1 cellular context compared by ENCODE assay signal in the genomic region with DNA sequence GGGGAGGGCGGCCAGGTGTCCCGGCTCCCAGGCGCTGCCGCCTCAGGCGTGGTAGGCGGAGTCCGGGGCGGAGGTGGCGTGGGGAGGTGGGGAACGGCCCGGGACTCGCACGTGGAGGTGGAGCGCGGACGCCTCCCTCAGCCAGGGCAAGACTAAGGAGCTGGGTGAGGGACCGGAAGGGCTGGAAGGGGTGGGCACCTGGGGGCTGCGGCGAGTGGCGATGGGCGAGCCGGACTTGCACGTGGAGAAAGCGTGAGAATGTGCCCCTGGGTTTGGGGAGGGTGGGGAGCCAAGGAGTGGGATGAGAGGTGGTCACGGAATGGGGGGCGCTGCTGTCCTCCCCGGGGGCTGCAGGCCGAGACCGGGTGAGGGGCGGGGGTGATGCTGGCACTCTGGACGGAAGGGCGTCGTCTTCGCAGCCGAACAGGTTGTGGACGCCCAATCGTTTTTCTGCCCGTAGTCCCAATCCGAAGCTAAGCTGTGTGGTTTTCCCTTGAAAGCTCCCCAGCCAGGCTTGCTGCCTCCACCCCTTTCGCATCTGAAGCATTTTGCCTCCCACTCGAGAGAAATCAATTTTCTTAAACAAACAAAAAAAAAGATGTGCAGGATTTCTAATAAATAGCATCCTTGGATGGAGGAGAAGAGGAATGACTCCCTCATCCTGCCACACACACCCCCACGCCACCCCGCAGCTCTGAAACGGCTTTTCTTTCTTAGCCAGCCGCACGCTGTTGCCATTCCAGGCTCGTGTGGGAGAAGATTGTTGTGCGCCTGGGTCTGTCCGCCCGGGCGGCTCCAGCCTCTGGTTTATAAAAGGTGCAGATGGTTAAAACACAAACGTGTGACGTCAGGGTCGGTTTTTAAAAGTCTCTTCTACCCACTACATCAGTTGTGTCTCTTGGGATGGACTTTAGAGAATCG.
TF ChIP-seq lines count a peak whose summit lies in the region.

No MANE protein-coding gene starts in this region.

TF ChIP-seq in WTC11, 78 proteins besides CTCF, POLR2A, EP300 and RAD21 (continued from another document and continues in another):
- 0 out of 2 replicates have a peak, but pooled peaks have one; percentile 21 for TF ChIP-seq ZNF512 (CRISPR knock-in tag; IDR thresholded peaks at IDR 0.05; ENCODE audit: borderline replicate concordance)
- TF ChIP-seq ZNF219 (CRISPR knock-in tag; IDR thresholded peaks at IDR 0.05; ENCODE audit: borderline replicate concordance), result 0 out of 2 replicates have a peak, but pooled peaks have one; percentile 74
- no peak for TF ChIP-seq RORB (CRISPR knock-in tag; IDR thresholded peaks at IDR 0.05)
- TF ChIP-seq PREB (CRISPR knock-in tag; IDR thresholded peaks at IDR 0.05; ENCODE audit: borderline replicate concordance), result peak; percentile 49; the same call in 1 of the 2 replicates
- TF ChIP-seq, protein P1, sequence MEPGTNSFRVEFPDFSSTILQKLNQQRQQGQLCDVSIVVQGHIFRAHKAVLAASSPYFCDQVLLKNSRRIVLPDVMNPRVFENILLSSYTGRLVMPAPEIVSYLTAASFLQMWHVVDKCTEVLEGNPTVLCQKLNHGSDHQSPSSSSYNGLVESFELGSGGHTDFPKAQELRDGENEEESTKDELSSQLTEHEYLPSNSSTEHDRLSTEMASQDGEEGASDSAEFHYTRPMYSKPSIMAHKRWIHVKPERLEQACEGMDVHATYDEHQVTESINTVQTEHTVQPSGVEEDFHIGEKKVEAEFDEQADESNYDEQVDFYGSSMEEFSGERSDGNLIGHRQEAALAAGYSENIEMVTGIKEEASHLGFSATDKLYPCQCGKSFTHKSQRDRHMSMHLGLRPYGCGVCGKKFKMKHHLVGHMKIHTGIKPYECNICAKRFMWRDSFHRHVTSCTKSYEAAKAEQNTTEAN (CRISPR knock-in tag; IDR thresholded peaks at IDR 0.05), result peak; percentile 77
- no peak for TF ChIP-seq ZNF416 (CRISPR knock-in tag; IDR thresholded peaks at IDR 0.05)
- TF ChIP-seq SP1 (CRISPR knock-in tag; conservative IDR thresholded peaks at IDR 0.05), result peak; percentile 74
- TF ChIP-seq RELA (CRISPR knock-in tag; IDR thresholded peaks at IDR 0.05; ENCODE audit: borderline replicate concordance), result no peak; the same call in 1 of the 2 replicates
- peak; percentile 76; the same call in 1 of the 2 replicates for TF ChIP-seq SMAD3 (CRISPR knock-in tag; IDR thresholded peaks at IDR 0.05; ENCODE audit: borderline replicate concordance)
- no peak for TF ChIP-seq ELF4 (CRISPR knock-in tag; IDR thresholded peaks at IDR 0.05; ENCODE audit: low read depth)
- no peak for TF ChIP-seq JAZF1 (CRISPR knock-in tag; IDR thresholded peaks at IDR 0.05)
- peak; percentile 91 for TF ChIP-seq NFE2L1 (CRISPR knock-in tag; IDR thresholded peaks at IDR 0.05)
- TF ChIP-seq, protein P2, sequence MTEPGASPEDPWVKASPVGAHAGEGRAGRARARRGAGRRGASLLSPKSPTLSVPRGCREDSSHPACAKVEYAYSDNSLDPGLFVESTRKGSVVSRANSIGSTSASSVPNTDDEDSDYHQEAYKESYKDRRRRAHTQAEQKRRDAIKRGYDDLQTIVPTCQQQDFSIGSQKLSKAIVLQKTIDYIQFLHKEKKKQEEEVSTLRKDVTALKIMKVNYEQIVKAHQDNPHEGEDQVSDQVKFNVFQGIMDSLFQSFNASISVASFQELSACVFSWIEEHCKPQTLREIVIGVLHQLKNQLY (CRISPR knock-in tag; IDR thresholded peaks at IDR 0.05), result no peak
- no peak for TF ChIP-seq IRF2 (CRISPR knock-in tag; IDR thresholded peaks at IDR 0.05; ENCODE audit: borderline replicate concordance, low read depth)
- no peak for TF ChIP-seq NR3C1 (CRISPR knock-in tag; conservative IDR thresholded peaks at IDR 0.05; ENCODE audit: low read depth)
- no peak for TF ChIP-seq PRRX2 (CRISPR knock-in tag; IDR thresholded peaks at IDR 0.05)
- TF ChIP-seq CBFB (CRISPR knock-in tag; IDR thresholded peaks at IDR 0.05; ENCODE audit: low read depth), result no peak
- peak; percentile 46; the same call in 1 of the 2 replicates for TF ChIP-seq ZNF232 (CRISPR knock-in tag; IDR thresholded peaks at IDR 0.05)
- no peak; the same call in none of the 2 replicates for TF ChIP-seq FOXK1 (CRISPR knock-in tag; IDR thresholded peaks at IDR 0.05)
- TF ChIP-seq, protein P3, sequence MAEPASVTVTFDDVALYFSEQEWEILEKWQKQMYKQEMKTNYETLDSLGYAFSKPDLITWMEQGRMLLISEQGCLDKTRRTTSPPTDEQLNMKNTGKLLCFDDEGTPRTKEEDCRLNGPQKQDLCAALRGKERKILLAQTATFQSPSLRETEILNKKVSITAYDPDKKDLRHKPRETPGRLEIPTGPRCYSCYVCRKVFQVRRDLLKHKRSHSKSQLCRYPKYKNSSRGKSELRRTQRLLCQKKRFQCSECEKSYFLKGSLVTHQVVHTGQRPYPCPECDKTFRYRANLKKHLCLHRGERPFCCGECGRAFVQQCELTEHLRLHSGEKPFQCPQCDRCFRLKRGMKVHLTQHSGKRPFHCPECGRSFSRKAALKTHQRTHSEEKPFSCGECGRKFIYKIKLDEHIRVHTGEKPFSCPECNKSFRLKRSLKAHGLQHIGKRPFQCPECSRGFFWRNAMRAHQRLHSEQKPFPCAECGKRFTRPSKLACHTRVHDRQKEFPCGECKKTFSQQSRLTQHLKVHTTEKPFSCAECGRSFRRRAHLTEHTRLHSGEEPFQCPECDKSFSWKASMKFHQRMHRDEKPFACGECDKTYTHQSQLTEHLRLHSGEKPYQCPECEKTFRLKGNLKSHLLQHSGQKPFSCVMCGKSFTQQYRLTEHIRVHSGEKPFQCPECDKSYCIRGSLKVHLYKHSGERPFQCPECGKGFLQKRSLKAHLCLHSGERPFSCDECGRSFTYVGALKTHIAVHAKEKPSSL (CRISPR knock-in tag; conservative IDR thresholded peaks at IDR 0.05), result no peak
- no peak for TF ChIP-seq SMAD4 (CRISPR knock-in tag; IDR thresholded peaks at IDR 0.05)
- TF ChIP-seq ESRRA (CRISPR knock-in tag; IDR thresholded peaks at IDR 0.05; ENCODE audit: borderline replicate concordance), result peak; percentile 69; the same call in 1 of the 2 replicates
- TF ChIP-seq, protein P4, sequence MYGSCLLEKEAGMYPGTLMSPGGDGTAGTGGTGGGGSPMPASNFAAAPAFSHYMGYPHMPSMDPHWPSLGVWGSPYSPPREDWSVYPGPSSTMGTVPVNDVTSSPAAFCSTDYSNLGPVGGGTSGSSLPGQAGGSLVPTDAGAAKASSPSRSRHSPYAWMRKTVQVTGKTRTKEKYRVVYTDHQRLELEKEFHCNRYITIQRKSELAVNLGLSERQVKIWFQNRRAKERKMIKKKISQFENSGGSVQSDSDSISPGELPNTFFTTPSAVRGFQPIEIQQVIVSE (CRISPR knock-in tag; IDR thresholded peaks at IDR 0.05; ENCODE audit: borderline replicate concordance), result no peak
- no peak for TF ChIP-seq ZNF138 (CRISPR knock-in tag; conservative IDR thresholded peaks at IDR 0.05)
- TF ChIP-seq MAX (CRISPR knock-in tag; IDR thresholded peaks at IDR 0.05), result peak; percentile 91
- TF ChIP-seq ATF6 (CRISPR knock-in tag; IDR thresholded peaks at IDR 0.05), result no peak
- no peak for TF ChIP-seq ZNF671 (CRISPR knock-in tag; IDR thresholded peaks at IDR 0.05)
- TF ChIP-seq FOXJ3 (CRISPR knock-in tag; IDR thresholded peaks at IDR 0.05; ENCODE audit: borderline replicate concordance), result no peak
- TF ChIP-seq NFATC4 (CRISPR knock-in tag; IDR thresholded peaks at IDR 0.05), result no peak
- TF ChIP-seq, protein P5, sequence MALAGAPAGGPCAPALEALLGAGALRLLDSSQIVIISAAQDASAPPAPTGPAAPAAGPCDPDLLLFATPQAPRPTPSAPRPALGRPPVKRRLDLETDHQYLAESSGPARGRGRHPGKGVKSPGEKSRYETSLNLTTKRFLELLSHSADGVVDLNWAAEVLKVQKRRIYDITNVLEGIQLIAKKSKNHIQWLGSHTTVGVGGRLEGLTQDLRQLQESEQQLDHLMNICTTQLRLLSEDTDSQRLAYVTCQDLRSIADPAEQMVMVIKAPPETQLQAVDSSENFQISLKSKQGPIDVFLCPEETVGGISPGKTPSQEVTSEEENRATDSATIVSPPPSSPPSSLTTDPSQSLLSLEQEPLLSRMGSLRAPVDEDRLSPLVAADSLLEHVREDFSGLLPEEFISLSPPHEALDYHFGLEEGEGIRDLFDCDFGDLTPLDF (CRISPR knock-in tag; IDR thresholded peaks at IDR 0.05), result 0 out of 2 replicates have a peak, but pooled peaks have one; percentile 43
- TF ChIP-seq E2F4 (CRISPR knock-in tag; IDR thresholded peaks at IDR 0.05; ENCODE audit: borderline replicate concordance, low read depth), result peak; percentile 68
- no peak for TF ChIP-seq SOX15 (CRISPR knock-in tag; IDR thresholded peaks at IDR 0.05)
- no peak for TF ChIP-seq EMX1 (CRISPR knock-in tag; IDR thresholded peaks at IDR 0.05)
- TF ChIP-seq ETV6 (CRISPR knock-in tag; IDR thresholded peaks at IDR 0.05), result peak; percentile 69; the same call in 1 of the 2 replicates
- TF ChIP-seq, protein P6, sequence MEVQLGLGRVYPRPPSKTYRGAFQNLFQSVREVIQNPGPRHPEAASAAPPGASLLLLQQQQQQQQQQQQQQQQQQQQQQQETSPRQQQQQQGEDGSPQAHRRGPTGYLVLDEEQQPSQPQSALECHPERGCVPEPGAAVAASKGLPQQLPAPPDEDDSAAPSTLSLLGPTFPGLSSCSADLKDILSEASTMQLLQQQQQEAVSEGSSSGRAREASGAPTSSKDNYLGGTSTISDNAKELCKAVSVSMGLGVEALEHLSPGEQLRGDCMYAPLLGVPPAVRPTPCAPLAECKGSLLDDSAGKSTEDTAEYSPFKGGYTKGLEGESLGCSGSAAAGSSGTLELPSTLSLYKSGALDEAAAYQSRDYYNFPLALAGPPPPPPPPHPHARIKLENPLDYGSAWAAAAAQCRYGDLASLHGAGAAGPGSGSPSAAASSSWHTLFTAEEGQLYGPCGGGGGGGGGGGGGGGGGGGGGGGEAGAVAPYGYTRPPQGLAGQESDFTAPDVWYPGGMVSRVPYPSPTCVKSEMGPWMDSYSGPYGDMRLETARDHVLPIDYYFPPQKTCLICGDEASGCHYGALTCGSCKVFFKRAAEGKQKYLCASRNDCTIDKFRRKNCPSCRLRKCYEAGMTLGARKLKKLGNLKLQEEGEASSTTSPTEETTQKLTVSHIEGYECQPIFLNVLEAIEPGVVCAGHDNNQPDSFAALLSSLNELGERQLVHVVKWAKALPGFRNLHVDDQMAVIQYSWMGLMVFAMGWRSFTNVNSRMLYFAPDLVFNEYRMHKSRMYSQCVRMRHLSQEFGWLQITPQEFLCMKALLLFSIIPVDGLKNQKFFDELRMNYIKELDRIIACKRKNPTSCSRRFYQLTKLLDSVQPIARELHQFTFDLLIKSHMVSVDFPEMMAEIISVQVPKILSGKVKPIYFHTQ (CRISPR knock-in tag; IDR thresholded peaks at IDR 0.05), result no peak
- TF ChIP-seq HMGA2 (CRISPR knock-in tag; IDR thresholded peaks at IDR 0.05), result no peak
- peak; percentile 94 for TF ChIP-seq TEAD1 (CRISPR knock-in tag; IDR thresholded peaks at IDR 0.05)
- 0 out of 2 replicates have a peak, but pooled peaks have one; percentile 47 for TF ChIP-seq E2F5 (CRISPR knock-in tag; IDR thresholded peaks at IDR 0.05)
- TF ChIP-seq JUN (CRISPR knock-in tag; IDR thresholded peaks at IDR 0.05), result peak; percentile 45; the same call in 1 of the 2 replicates
- TF ChIP-seq ZNF423 (CRISPR knock-in tag; IDR thresholded peaks at IDR 0.05), result no peak
